Comparison of ENCODE assay signal across 9 cellular contexts in genomic region chr12:6334940-6335450, GRCh38. TPM values are rescaled to one million over a fixed set of nuclear protein-coding genes. Genes with fewer than 3 reads are reported as not detected.
A peak's percentile ranks its signal among the peaks of the same experiment; 100 is the strongest.
DNase-seq lines count a peak whose midpoint lies in the region; ATAC-seq and TF ChIP-seq lines count a peak whose summit lies in the region.
"Had no signal": no experiment of that assay in that cellular context is flagged by ENCODE, and none has a peak within 500 bp of the region (broad histone marks: within the 10 kb centered on the region; RNA-seq: fewer than 3 reads in every experiment).

No MANE protein-coding gene starts in this region.

- H3K27ac Mint-ChIP-seq in neural crest cell (ENCODE audit: unreplicated experiment) = peak overlapping the region; percentile 97

- H3K4me1 ChIP-seq in NT2/D1 (ENCODE audit: insufficient read depth, insufficient read length) (peaks cover 50% of the 10 kb centered on the region), esophagus (ENCODE audit: control insufficient read depth in 2 of 2, insufficient read depth in 2 of 2, low read length in 1 of 2) (peaks cover 10 to 43% of the 10 kb centered on the region in 2 donors)

- WGBS in esophagus, 2 donors = 23 to 28% methylated on average over 13 of the region's 13 CpGs

- TF ChIP-seq CTCF in AG04450 (IDR thresholded peaks at IDR 0.05; ENCODE audit: low read depth, low read length) (no peak), neural crest cell (conservative IDR thresholded peaks at IDR 0.05) (no peak)

- H3K4me1 Mint-ChIP-seq in neural crest cell = peaks cover 6% of the 10 kb centered on the region

- no peaks in the 10 kb centered on the region for H3K27me3 Mint-ChIP-seq in neural crest cell (ENCODE audit: low read depth)

- H3K9me3 ChIP-seq in AG04450 (ENCODE audit: control insufficient read depth, insufficient read depth, low read length) = no peaks in the 10 kb centered on the region; the same call in 1 of the 2 replicates
- H3K9me3 ChIP-seq in NT2/D1 (ENCODE audit: insufficient read depth, low read length) = no peaks in the 10 kb centered on the region
- H3K9me3 ChIP-seq in esophagus (ENCODE audit: control insufficient read depth in 2 of 2, insufficient read depth in 1 of 2, low read depth in 1 of 2, low read length in 1 of 2) = no peaks in the 10 kb centered on the region

- ATAC-seq in HG02885 (IDR thresholded peaks at IDR 0.05; ENCODE audit: poor library complexity, unreplicated experiment) = no peak

- H3K4me3 Mint-ChIP-seq in neural crest cell = no peak overlapping the region

- H3K27ac ChIP-seq in AG04450 (ENCODE audit: low read depth, low read length) (peak overlapping the region; percentile 100), esophagus (ENCODE audit: low read depth in 2 of 2, low read length in 1 of 2) (peak overlapping the region; percentile 92 to 100)

- peak overlapping the region; percentile 80 for H3K9ac ChIP-seq in NT2/D1 (ENCODE audit: insufficient read length, low read depth)

- peaks cover 8% of the 10 kb centered on the region for H3K36me3 Mint-ChIP-seq in neural crest cell (ENCODE audit: low read depth)
- H3K36me3 Mint-ChIP-seq: IgD-negative memory B cell had no signal

- peak overlapping the region; percentile 58 for H3K4me3 ChIP-seq in AG04450 (ENCODE audit: low read depth, low read length)
- H3K4me3 ChIP-seq in NT2/D1 (ENCODE audit: insufficient read length, low read depth) = no peak overlapping the region
- H3K4me3 ChIP-seq in esophagus (ENCODE audit: low read depth in 1 of 2, low read length in 2 of 2) = peak overlapping the region; percentile 27 to 29

- CTCF ChIA-PET in AG04450 (lab: Charles Lee) = interaction anchor here (0.6 to 3.2 kb wide), 15 partner anchors 9 to 347 kb away, joined by 3 to 33 read pairs (median 4); partner anchors contain the start of gene TAPBPL
- CTCF ChIA-PET in HEK293T (lab: Yijun Ruan, JAX) = interaction anchor here (0.5 to 2.7 kb wide), 7 partner anchors 9 to 203 kb away, joined by 3 to 28 read pairs (median 7); no protein-coding TSS in a partner anchor

- no peaks in the 10 kb centered on the region for H3K9me3 Mint-ChIP-seq in neural crest cell
- H3K9me3 Mint-ChIP-seq: IgD-negative memory B cell had no signal

- H3K36me3 ChIP-seq in NT2/D1 (ENCODE audit: insufficient read depth, insufficient read length, low read length) = peaks cover 85% of the 10 kb centered on the region
- peaks cover 20 to 30% of the 10 kb centered on the region in 2 donors for H3K36me3 ChIP-seq in esophagus (ENCODE audit: control insufficient read depth in 2 of 2, insufficient read depth in 2 of 2, low read length in 1 of 2)

- POLR2A ChIA-PET in AG04450 (lab: Yijun Ruan, JAX) = interaction anchor here (0.6 to 5.4 kb wide), 15 partner anchors 9 to 499 kb away, joined by 3 to 50 read pairs (median 6); partner anchors contain the start of genes GAPDH, LTBR and VAMP1
- POLR2A ChIA-PET in HEK293T (lab: Yijun Ruan, JAX) = interaction anchor here (0.8 to 3.1 kb wide), 9 partner anchors 8 to 135 kb away, joined by 3 to 29 read pairs (median 15); partner anchors contain the start of gene VAMP1

- H3K27me3 ChIP-seq in AG04450 (ENCODE audit: control insufficient read depth, insufficient read depth, low read length) (no peaks in the 10 kb centered on the region), NT2/D1 (ENCODE audit: insufficient read depth, insufficient read length) (no peaks in the 10 kb centered on the region), esophagus (ENCODE audit: control insufficient read depth in 1 of 2, insufficient read depth in 2 of 2, low read length in 2 of 2) (no peaks in the 10 kb centered on the region)

- DNase-seq in AG04450 (ENCODE audit: low read depth, low spot score) (no peak), NT2/D1 (ENCODE audit: low read depth, low spot score) (no peak), neural crest cell (ENCODE audit: low read depth, low spot score) (no peak), COLO668 (lab: John Stamatoyannopoulos, UW; ENCODE audit: unreplicated experiment) (no peak), HEK293T (ENCODE audit: extremely low spot score) (no peak), NCI-H226 (no peak)

TF ChIP-seq in HEK293T, 16 proteins besides CTCF, POLR2A, EP300 and RAD21:
- no peak for TF ChIP-seq TARDBP (IDR thresholded peaks at IDR 0.05)
- no peak for TF ChIP-seq ELF4 (IDR thresholded peaks at IDR 0.05)
- TF ChIP-seq CTBP1 (IDR thresholded peaks at IDR 0.05; ENCODE audit: borderline replicate concordance) = no peak
- TF ChIP-seq SP1 (IDR thresholded peaks at IDR 0.05) = no peak
- no peak for TF ChIP-seq FOXK2 (IDR thresholded peaks at IDR 0.05)
- TF ChIP-seq, protein P1, sequence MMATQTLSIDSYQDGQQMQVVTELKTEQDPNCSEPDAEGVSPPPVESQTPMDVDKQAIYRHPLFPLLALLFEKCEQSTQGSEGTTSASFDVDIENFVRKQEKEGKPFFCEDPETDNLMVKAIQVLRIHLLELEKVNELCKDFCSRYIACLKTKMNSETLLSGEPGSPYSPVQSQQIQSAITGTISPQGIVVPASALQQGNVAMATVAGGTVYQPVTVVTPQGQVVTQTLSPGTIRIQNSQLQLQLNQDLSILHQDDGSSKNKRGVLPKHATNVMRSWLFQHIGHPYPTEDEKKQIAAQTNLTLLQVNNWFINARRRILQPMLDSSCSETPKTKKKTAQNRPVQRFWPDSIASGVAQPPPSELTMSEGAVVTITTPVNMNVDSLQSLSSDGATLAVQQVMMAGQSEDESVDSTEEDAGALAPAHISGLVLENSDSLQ (IDR thresholded peaks at IDR 0.05) = no peak
- TF ChIP-seq FOXA1 (IDR thresholded peaks at IDR 0.05) = no peak
- no peak for TF ChIP-seq NFRKB (IDR thresholded peaks at IDR 0.05)
- TF ChIP-seq SUZ12 (IDR thresholded peaks at IDR 0.05) = no peak
- no peak for TF ChIP-seq BHLHE40 (IDR thresholded peaks at IDR 0.05; ENCODE audit: borderline replicate concordance)
- TF ChIP-seq FOXM1 (IDR thresholded peaks at IDR 0.05; ENCODE audit: borderline replicate concordance) = no peak

RNA-seq across cellular contexts. Expression of gene TNFRSF1A, which starts 6.9 kb away (rescaled TPM):
- polyA plus RNA-seq in AG04450 (2011; rRNA removed) (231 and 255 TPM in 2 replicates), esophagus (10 to 100 TPM; 41.7 to 71.4 TPM)
- polyA minus RNA-seq in AG04450 (2011; rRNA and poly(A)+ RNA removed) = 222 and 237 TPM in 2 replicates
- 41.5 and 47.7 TPM in 2 replicates for total RNA-seq in neural crest cell

RNA-seq across cellular contexts. Expression of gene PLEKHG6, which starts 24.5 kb away (rescaled TPM):
- polyA plus RNA-seq in AG04450 (2011; rRNA removed) (0.06 and 0.15 TPM in 2 replicates), esophagus (10 to 100 TPM; 25.0 to 70.3 TPM)
- 0.26 and 0.51 TPM in 2 replicates for polyA minus RNA-seq in AG04450 (2011; rRNA and poly(A)+ RNA removed)
- total RNA-seq in neural crest cell = 0.47 and 0.55 TPM in 2 replicates
- polyA plus RNA-seq: IgD-negative memory B cell had no signal

RNA-seq across cellular contexts. Expression of gene SCNN1A, which starts 40.4 kb away (rescaled TPM):
- polyA plus RNA-seq in AG04450 (2011; rRNA removed) (0.25 and 0.26 TPM in 2 replicates), esophagus (100 to 1,000 TPM in 1 of 2 donors, 10 to 100 TPM in 1; 98.7 to 126 TPM)
- polyA minus RNA-seq in AG04450 (2011; rRNA and poly(A)+ RNA removed) = 0.14 and 0.39 TPM in 2 replicates
- total RNA-seq in neural crest cell = not detected in 2 replicates
- polyA plus RNA-seq: IgD-negative memory B cell had no signal

RNA-seq across cellular contexts. Expression of gene LTBR, which starts 49.0 kb away (rescaled TPM):
- 32.1 and 38.8 TPM in 2 replicates for polyA plus RNA-seq in AG04450 (2011; rRNA removed)
- 23.5 and 26.6 TPM in 2 replicates for polyA minus RNA-seq in AG04450 (2011; rRNA and poly(A)+ RNA removed)
- 10 to 100 TPM; 81.3 to 97.9 TPM for polyA plus RNA-seq in esophagus
- 1.6 and 1.7 TPM in 2 replicates for total RNA-seq in neural crest cell
- polyA plus RNA-seq: IgD-negative memory B cell had no signal

Comparison
In these comparisons a context has a peak if more than half of its experiments do, and no peak if none do; other contexts are left out.
1. RNA of gene PLEKHG6, which starts 24.5 kb away (polyA plus RNA-seq): 25.0 to 70.3 TPM in esophagus; 0.06 to 0.15 TPM in AG04450; every median in the first group is over 10 times any median in the second.
2. RNA of gene SCNN1A, which starts 40.4 kb away (polyA plus RNA-seq): 98.7 to 126 TPM in esophagus; 0.25 to 0.26 TPM in AG04450; every median in the first group is over 10 times any median in the second.